In genomic region chr2:161708350-161708974, GRCh38 we compare ENCODE assay signal across 15 cellular contexts.
DNase-seq lines count a peak whose midpoint lies in the region; ATAC-seq and TF ChIP-seq lines count a peak whose summit lies in the region.
"Had no signal": no experiment of that assay in that cellular context is flagged by ENCODE, and none has a peak within 500 bp of the region (broad histone marks: within the 10 kb centered on the region; RNA-seq: fewer than 3 reads in every experiment).

No MANE protein-coding gene starts in this region.

- H3K4me2 ChIP-seq in smooth muscle cell: no peak overlapping the region

- no peaks in the 10 kb centered on the region for H3K9me3 Mint-ChIP-seq in activated naive CD8-positive, alpha-beta T cell treated with anti-CD3 and anti-CD28 coated beads, Interleukin-2, amount 50 U/mL, for 24 hours
- H3K9me3 Mint-ChIP-seq in activated naive CD8-positive, alpha-beta T cell treated with anti-CD3 and anti-CD28 coated beads for 36 hours: no peaks in the 10 kb centered on the region
- H3K9me3 Mint-ChIP-seq in activated CD4-positive, alpha-beta memory T cell treated with anti-CD3 and anti-CD28 coated beads, Interleukin-2, amount 10 ng/mL, durations not matched to agents 7 days and 5 days: no peaks in the 10 kb centered on the region
- no peaks in the 10 kb centered on the region for H3K9me3 Mint-ChIP-seq in stimulated activated naive CD8-positive, alpha-beta T cell treated with anti-CD3 and anti-CD28 coated beads, Interleukin-15, amount 100 ng/mL, for 72 hours

- H3K27ac Mint-ChIP-seq in activated naive CD8-positive, alpha-beta T cell treated with anti-CD3 and anti-CD28 coated beads, Interleukin-2, amount 50 U/mL, for 24 hours: no peak overlapping the region
- no peak overlapping the region for H3K27ac Mint-ChIP-seq in activated naive CD8-positive, alpha-beta T cell treated with anti-CD3 and anti-CD28 coated beads for 36 hours
- H3K27ac Mint-ChIP-seq in activated CD4-positive, alpha-beta memory T cell treated with anti-CD3 and anti-CD28 coated beads, Interleukin-2, amount 10 ng/mL, durations not matched to agents 7 days and 5 days: peak overlapping the region; percentile 16
- no peak overlapping the region for H3K27ac Mint-ChIP-seq in stimulated activated naive CD8-positive, alpha-beta T cell treated with anti-CD3 and anti-CD28 coated beads, Interleukin-15, amount 100 ng/mL, for 72 hours

- TF ChIP-seq CTCF in prostate gland (IDR thresholded peaks at IDR 0.05) (no peak), smooth muscle cell (IDR thresholded peaks at IDR 0.05; ENCODE audit: borderline replicate concordance, insufficient read depth, poor library complexity, severe bottlenecking) (no peak)

- no peaks in the 10 kb centered on the region for H3K36me3 Mint-ChIP-seq in activated naive CD8-positive, alpha-beta T cell treated with anti-CD3 and anti-CD28 coated beads, Interleukin-2, amount 50 U/mL, for 24 hours (ENCODE audit: low read depth)
- no peaks in the 10 kb centered on the region for H3K36me3 Mint-ChIP-seq in activated naive CD8-positive, alpha-beta T cell treated with anti-CD3 and anti-CD28 coated beads for 36 hours
- no peaks in the 10 kb centered on the region for H3K36me3 Mint-ChIP-seq in activated CD4-positive, alpha-beta memory T cell treated with anti-CD3 and anti-CD28 coated beads, Interleukin-2, amount 10 ng/mL, durations not matched to agents 7 days and 5 days (ENCODE audit: low read depth)

- H3K4me3 Mint-ChIP-seq in activated naive CD8-positive, alpha-beta T cell treated with anti-CD3 and anti-CD28 coated beads, Interleukin-2, amount 50 U/mL, for 24 hours: no peak overlapping the region
- H3K4me3 Mint-ChIP-seq in activated naive CD8-positive, alpha-beta T cell treated with anti-CD3 and anti-CD28 coated beads for 36 hours: no peak overlapping the region
- H3K4me3 Mint-ChIP-seq in activated CD4-positive, alpha-beta memory T cell treated with anti-CD3 and anti-CD28 coated beads, Interleukin-2, amount 10 ng/mL, durations not matched to agents 7 days and 5 days: peak overlapping the region; percentile 21
- H3K4me3 Mint-ChIP-seq in stimulated activated naive CD8-positive, alpha-beta T cell treated with anti-CD3 and anti-CD28 coated beads, Interleukin-15, amount 100 ng/mL, for 72 hours: peak overlapping the region in 1 of 2 donors; percentile 7

- CTCF ChIA-PET in activated CD4-positive, alpha-beta memory T cell treated with anti-CD3 and anti-CD28 coated beads, Interleukin-2, amount 10 ng/mL, durations not matched to agents 7 days and 5 days (lab: Charles Lee): no interaction called here

- H3K4me1 ChIP-seq in prostate gland (replicated peaks) (no peaks in the 10 kb centered on the region), smooth muscle cell (ENCODE audit: low read depth) (no peaks in the 10 kb centered on the region)
- H3K4me1 ChIP-seq: parathyroid adenoma, vagina had no signal

- TF ChIP-seq POLR2A in prostate gland (IDR thresholded peaks at IDR 0.05): no peak

- no peaks in the 10 kb centered on the region for H3F3A ChIP-seq in smooth muscle cell (ENCODE audit: low read depth)

- intact Hi-C loops in prostate gland (cut with DNase I): no loop called here

- peaks cover 5% of the 10 kb centered on the region for H3K4me1 Mint-ChIP-seq in activated naive CD8-positive, alpha-beta T cell treated with anti-CD3 and anti-CD28 coated beads, Interleukin-2, amount 50 U/mL, for 24 hours
- H3K4me1 Mint-ChIP-seq in activated naive CD8-positive, alpha-beta T cell treated with anti-CD3 and anti-CD28 coated beads for 36 hours: peaks cover 11% of the 10 kb centered on the region
- peaks cover 13% of the 10 kb centered on the region for H3K4me1 Mint-ChIP-seq in activated CD4-positive, alpha-beta memory T cell treated with anti-CD3 and anti-CD28 coated beads, Interleukin-2, amount 10 ng/mL, durations not matched to agents 7 days and 5 days
- H3K4me1 Mint-ChIP-seq in stimulated activated naive CD8-positive, alpha-beta T cell treated with anti-CD3 and anti-CD28 coated beads, Interleukin-15, amount 100 ng/mL, for 72 hours: peaks cover 6% of the 10 kb centered on the region

- H3K9ac ChIP-seq in smooth muscle cell (ENCODE audit: low read depth): no peak overlapping the region
- H3K9ac ChIP-seq: parathyroid adenoma had no signal

- no peaks in the 10 kb centered on the region for H4K20me1 ChIP-seq in smooth muscle cell (ENCODE audit: low read depth)

- H3K4me3 ChIP-seq in prostate gland (no peak overlapping the region), smooth muscle cell (no peak overlapping the region)
- H3K4me3 ChIP-seq: vagina had no signal

- H2AFZ ChIP-seq in smooth muscle cell (ENCODE audit: low read depth): no peak overlapping the region

- POLR2A ChIA-PET in activated CD4-positive, alpha-beta memory T cell treated with anti-CD3 and anti-CD28 coated beads, Interleukin-2, amount 10 ng/mL, durations not matched to agents 7 days and 5 days (lab: Charles Lee): no interaction called here

- peaks cover 1% of the 10 kb centered on the region for H3K27me3 Mint-ChIP-seq in activated naive CD8-positive, alpha-beta T cell treated with anti-CD3 and anti-CD28 coated beads, Interleukin-2, amount 50 U/mL, for 24 hours
- peaks cover 7% of the 10 kb centered on the region for H3K27me3 Mint-ChIP-seq in activated naive CD8-positive, alpha-beta T cell treated with anti-CD3 and anti-CD28 coated beads for 36 hours
- H3K27me3 Mint-ChIP-seq in activated CD4-positive, alpha-beta memory T cell treated with anti-CD3 and anti-CD28 coated beads, Interleukin-2, amount 10 ng/mL, durations not matched to agents 7 days and 5 days: peaks cover 1% of the 10 kb centered on the region
- H3K27me3 Mint-ChIP-seq in stimulated activated naive CD8-positive, alpha-beta T cell treated with anti-CD3 and anti-CD28 coated beads, Interleukin-15, amount 100 ng/mL, for 72 hours: peaks cover 2% of the 10 kb centered on the region

- H3K36me3 ChIP-seq in prostate gland: no peaks in the 10 kb centered on the region
- no peaks in the 10 kb centered on the region for H3K36me3 ChIP-seq in smooth muscle cell (ENCODE audit: low read depth)
- H3K36me3 ChIP-seq: vagina had no signal

- no peaks in the 10 kb centered on the region for H3K79me2 ChIP-seq in smooth muscle cell (ENCODE audit: low read depth)
- H3K79me2 ChIP-seq: parathyroid adenoma had no signal

- H3K27me3 ChIP-seq in prostate gland (replicated peaks; ENCODE audit: insufficient read depth): no peaks in the 10 kb centered on the region
- H3K27me3 ChIP-seq in smooth muscle cell (ENCODE audit: low read depth): no peaks in the 10 kb centered on the region
- H3K27me3 ChIP-seq: vagina had no signal

- DNase-seq in activated naive CD8-positive, alpha-beta T cell treated with anti-CD3 and anti-CD28 coated beads, Interleukin-2, amount 50 U/mL, for 24 hours: no peak
- no peak for DNase-seq in activated naive CD8-positive, alpha-beta T cell treated with anti-CD3 and anti-CD28 coated beads for 36 hours
- DNase-seq in activated CD4-positive, alpha-beta memory T cell treated with anti-CD3 and anti-CD28 coated beads, Interleukin-2, amount 10 ng/mL, durations not matched to agents 7 days and 5 days: no peak
- DNase-seq in stimulated activated naive CD8-positive, alpha-beta T cell treated with anti-CD3 and anti-CD28 coated beads, Interleukin-15, amount 100 ng/mL, for 72 hours: no peak
- DNase-seq in prostate gland (ENCODE audit: low spot score) (no peak), smooth muscle cell (lab: John Stamatoyannopoulos, UW; ENCODE audit: unreplicated experiment) (no peak)
- DNase-seq: activated CD4-positive, alpha-beta T cell treated with anti-CD3 and anti-CD28 coated beads, Interleukin-2, amount 50 U/mL, for 48 hours; activated effector memory CD4-positive, alpha-beta T cell treated with Interleukin-2 at 50 U/mL for 16 hours; central memory CD4-positive, alpha-beta T cell; EL; NCI-H1417 treated with DMSO at 0.1 percent for 48 hours had no signal

- no peaks in the 10 kb centered on the region for H3K9me3 ChIP-seq in prostate gland
- H3K9me3 ChIP-seq in smooth muscle cell (replicated peaks; ENCODE audit: low read depth): no peaks in the 10 kb centered on the region
- H3K9me3 ChIP-seq: vagina had no signal

- H3K27ac ChIP-seq in prostate gland (no peak overlapping the region), smooth muscle cell (ENCODE audit: low read depth) (no peak overlapping the region)
- H3K27ac ChIP-seq: parathyroid adenoma, vagina had no signal

- peak; percentile 46 for ATAC-seq in activated naive CD8-positive, alpha-beta T cell treated with anti-CD3 and anti-CD28 coated beads, Interleukin-2, amount 50 U/mL, for 24 hours
- ATAC-seq in HG02885 (IDR thresholded peaks at IDR 0.05; ENCODE audit: poor library complexity, unreplicated experiment) (peak; percentile 52), GM21825 (IDR thresholded peaks at IDR 0.05; ENCODE audit: unreplicated experiment) (no peak)
- peak; percentile 58 for ATAC-seq in stimulated activated naive CD8-positive, alpha-beta T cell treated with anti-CD3 and anti-CD28 coated beads, Interleukin-15, amount 100 ng/mL, for 72 hours

- 88% methylated on average over 1 of the region's 1 CpG for WGBS in prostate gland
- WGBS in smooth muscle cell (ENCODE audit: low lambda C conversion rate): 100% methylated on average over 1 of the region's 1 CpG
